1 cellular context compared by ENCODE assay signal in genomic region chr17:61369751-61370150, GRCh38.
TF ChIP-seq lines count a peak whose summit lies in the region.

No MANE protein-coding gene starts in this region.

TF ChIP-seq in H1, 55 proteins besides CTCF, POLR2A, EP300 and RAD21 (continued from another document):
- TF ChIP-seq ATF3 (IDR thresholded peaks at IDR 0.05; ENCODE audit: insufficient read depth, low read depth, low read length) (no peak), EGR1 (IDR thresholded peaks at IDR 0.05; ENCODE audit: borderline replicate concordance, low read depth, low read length) (no peak), TAF7 (optimal IDR thresholded peaks at IDR 0.05; ENCODE audit: borderline replicate concordance, low read depth, low read length) (no peak), GTF2F1 (IDR thresholded peaks at IDR 0.05; ENCODE audit: borderline replicate concordance, low read depth, low read length) (no peak)
